8 cellular contexts compared by ENCODE assay signal in genomic region chr15:88256261-88257230, GRCh38. TPM values are rescaled to one million over a fixed set of nuclear protein-coding genes. Genes with fewer than 3 reads are reported as not detected.
DNase-seq lines count a peak whose midpoint lies in the region; ATAC-seq and TF ChIP-seq lines count a peak whose summit lies in the region.

Gene NTRK3, minus strand, starts transcription at chr15:88256739. Its CDS starts 586 bp downstream, at chr15:88256153.

- H3K36me3 ChIP-seq in BLaER1, result no peaks in the 10 kb centered on the region
- H3K36me3 ChIP-seq in body of pancreas (replicated peaks in 1 of 2; ENCODE audit: insufficient read depth in 1 of 2, low read depth in 2 of 2), result no peaks in the 10 kb centered on the region

- peak; percentile 21 for DNase-seq in Jurkat, Clone E6-1 (ENCODE audit: low read depth, low spot score)
- DNase-seq in astrocyte of the cerebellum (ENCODE audit: low read depth) (no peak), kidney tubule cell (ENCODE audit: low spot score) (peak; percentile 12), substantia nigra (lab: John Stamatoyannopoulos, UW) (peak in 30 of 49 donors; percentile 20 to 66 (median 43)), body of pancreas (no peak)

- H4K20me1 ChIP-seq in BLaER1, result peaks cover 16% of the 10 kb centered on the region; the same call in 1 of the 2 replicates

- no peak for TF ChIP-seq POLR2A in body of pancreas (IDR thresholded peaks at IDR 0.05)

- H3K27ac ChIP-seq in BLaER1 (no peak within 1 kb of the TSS), substantia nigra (ENCODE audit: low read depth, low read length, poor library complexity, severe bottlenecking) (peak within 1 kb of the TSS; percentile 46), body of pancreas (no peak within 1 kb of the TSS)

- intact Hi-C loops in body of pancreas (cut with DNase I), result no loop called here

- H3K9ac ChIP-seq in BLaER1, result no peak within 1 kb of the TSS

- H3K4me3 ChIP-seq in BLaER1 (peak within 1 kb of the TSS; percentile 67), astrocyte of the cerebellum (ENCODE audit: low read depth, low read length) (peak within 1 kb of the TSS; percentile 44), body of pancreas (no peak within 1 kb of the TSS)
- H3K4me3 ChIP-seq in Jurkat, Clone E6-1 (ENCODE audit: low read length), result peak within 1 kb of the TSS; percentile 51

- in situ Hi-C loops in astrocyte of the cerebellum (cut with HindIII; ENCODE audit: low sequenced_read_pairs), result no loop called here

- 1% methylated on average over 54 to 86 of the region's 95 CpGs for WGBS in body of pancreas, 2 donors

- H3K27me3 ChIP-seq in BLaER1 (peaks cover 69% of the 10 kb centered on the region), body of pancreas (peaks cover 0 to 41% of the 10 kb centered on the region in 2 donors)

- ATAC-seq in body of pancreas (no peak), HG03520 (IDR thresholded peaks at IDR 0.05; ENCODE audit: unreplicated experiment) (no peak), HG02970 (IDR thresholded peaks at IDR 0.05; ENCODE audit: low FRiP score, unreplicated experiment) (no peak)

- H3K4me1 ChIP-seq in BLaER1 (peaks cover 10% of the 10 kb centered on the region), body of pancreas (peaks cover 22% of the 10 kb centered on the region)

- H3K4me2 ChIP-seq in BLaER1, result peak within 1 kb of the TSS; percentile 99

- no peaks in the 10 kb centered on the region for H3K9me3 ChIP-seq in BLaER1
- no peaks in the 10 kb centered on the region for H3K9me3 ChIP-seq in body of pancreas

- TF ChIP-seq CTCF in astrocyte of the cerebellum (IDR thresholded peaks at IDR 0.05; ENCODE audit: low read depth, low read length, missing control alignments) (no peak), body of pancreas (IDR thresholded peaks at IDR 0.05) (no peak)

RNA-seq across cellular contexts. Expression of gene NTRK3, which starts in this region (rescaled TPM):
- 15.1 TPM for polyA plus RNA-seq in Jurkat, Clone E6-1 (2012; ENCODE audit: insufficient read depth, insufficient read length)
- 1 to 10 TPM in 1 of 2 donors, under 1 TPM in 1; 0.66 to 5.2 TPM for total RNA-seq in body of pancreas

Comparison
In these comparisons a context has a peak if more than half of its experiments do, and no peak if none do; other contexts are left out.
1. H3K4me3 ChIP-seq: peak in BLaER1 (single experiment), Jurkat, Clone E6-1 (single experiment) and astrocyte of the cerebellum (single experiment); none in body of pancreas (0 of 2).
2. DNase-seq: peak in Jurkat, Clone E6-1 (single experiment), kidney tubule cell (single experiment) and substantia nigra (30 of 49); none in astrocyte of the cerebellum (single experiment) and body of pancreas (0 of 4).